ENCODE assay signal across 8 cellular contexts in genomic region chr7:133081605-133082389, GRCh38. TPM values are rescaled to one million over a fixed set of nuclear protein-coding genes. Genes with fewer than 3 reads are reported as not detected.
DNase-seq lines count a peak whose midpoint lies in the region; ATAC-seq, FAIRE-seq and TF ChIP-seq lines count a peak whose summit lies in the region.

TSS of gene CHCHD3 (minus strand) at chr7:133082090. CDS start at chr7:133081937, 153 bp downstream.

- POLR2A ChIA-PET in OCI-LY7 (lab: Charles Lee), result interaction anchor here (0.6 to 1.4 kb wide), 8 partner anchors 10 to 1155 kb away, joined by 3 to 5 read pairs (median 4); no protein-coding TSS in a partner anchor

- DNase-seq in D721Med (ENCODE audit: insufficient read length, low spot score), result peak; percentile 71
- DNase-seq in HuH-7.5 (ENCODE audit: low spot score), result peak; percentile 90
- peak; percentile 98 for DNase-seq in OCI-LY7 (ENCODE audit: low spot score)
- peak; percentile 94 for DNase-seq in activated T-cell treated with anti-CD3 and anti-CD28 coated beads for 1 hour (ENCODE audit: low read depth)
- DNase-seq in endothelial cell (ENCODE audit: low spot score), result peak; percentile 95
- DNase-seq in mesothelial cell of epicardium (ENCODE audit: low spot score in 2 of 2, unreplicated experiment in 2 of 2), result peak; percentile 90 to 95
- peak; percentile 94 to 95 for DNase-seq in stimulated activated CD8-positive, alpha-beta memory T cell treated with anti-CD3 and anti-CD28 coated beads, Interleukin-15, amount 100 ng/mL, for 48 hours (ENCODE audit: low read depth in 2 of 2)

- H3K27ac Mint-ChIP-seq in endothelial cell (ENCODE audit: unreplicated experiment) (peak within 1 kb of the TSS; percentile 94), mesothelial cell of epicardium (peak within 1 kb of the TSS; percentile 96)

- H3K4me1 Mint-ChIP-seq in endothelial cell (ENCODE audit: unreplicated experiment) (peaks cover 4% of the 10 kb centered on the region), mesothelial cell of epicardium (peaks cover 26% of the 10 kb centered on the region)

- peak within 1 kb of the TSS; percentile 94 for H3K4me2 ChIP-seq in OCI-LY7 (ENCODE audit: low read length)

- H3K4me3 ChIP-seq in OCI-LY7 (ENCODE audit: low read depth, low read length, poor library complexity, severe bottlenecking), result peak within 1 kb of the TSS; percentile 91

- intact Hi-C loops in OCI-LY7 (cut with micrococcal nuclease; ENCODE audit: unreplicated experiment), result loop anchor here (5.0 kb wide), 1 partner anchor 171 kb away; the partner anchor contains the start of gene EXOC4

- no peak for TF ChIP-seq CTCF in D721Med (IDR thresholded peaks at IDR 0.05; ENCODE audit: insufficient read depth, missing control alignments)
- TF ChIP-seq CTCF in OCI-LY7 (conservative IDR thresholded peaks at IDR 0.05; ENCODE audit: low read length), result no peak
- TF ChIP-seq CTCF in endothelial cell (IDR thresholded peaks at IDR 0.05; ENCODE audit: unreplicated experiment), result no peak
- TF ChIP-seq CTCF in mesothelial cell of epicardium (IDR thresholded peaks at IDR 0.05; ENCODE audit: unreplicated experiment), result no peak

- H3K79me2 ChIP-seq in OCI-LY7 (ENCODE audit: insufficient read depth, low read depth, low read length), result peaks cover 50% of the 10 kb centered on the region

- H2AFZ ChIP-seq in OCI-LY7 (ENCODE audit: low read length), result peak within 1 kb of the TSS; percentile 95

- H3K9me3 Mint-ChIP-seq in endothelial cell (ENCODE audit: unreplicated experiment) (no peaks in the 10 kb centered on the region), mesothelial cell of epicardium (no peaks in the 10 kb centered on the region)

- H4K20me1 ChIP-seq in OCI-LY7 (ENCODE audit: insufficient read depth, low read length), result peaks cover 23% of the 10 kb centered on the region

- CTCF ChIA-PET in OCI-LY7 (lab: Charles Lee; ENCODE audit: unreplicated experiment), result interaction anchor here (1.0 kb wide), 1 partner anchor 41 kb away, joined by 3 read pairs; no protein-coding TSS in a partner anchor

- peak within 1 kb of the TSS; percentile 43 for H3K27ac ChIP-seq in OCI-LY7 (ENCODE audit: low read depth, low read length, poor library complexity, severe bottlenecking)

- no peaks in the 10 kb centered on the region for H3K36me3 Mint-ChIP-seq in endothelial cell (ENCODE audit: low read depth, unreplicated experiment)
- H3K36me3 Mint-ChIP-seq in mesothelial cell of epicardium, result no peaks in the 10 kb centered on the region

- BruUV-seq in OCI-LY7 (replicated peaks; lab: Mats Ljungman, UMichigan), result no TSS peak

- peaks cover 30% of the 10 kb centered on the region for H3K36me3 ChIP-seq in OCI-LY7 (ENCODE audit: insufficient read depth, low read length)

- H3K27me3 Mint-ChIP-seq in endothelial cell (ENCODE audit: unreplicated experiment) (peaks cover 2% of the 10 kb centered on the region), mesothelial cell of epicardium (ENCODE audit: low read depth) (peaks cover 6% of the 10 kb centered on the region)

- H3K9me2 ChIP-seq in OCI-LY7 (ENCODE audit: insufficient read depth, low read length), result no peaks in the 10 kb centered on the region

- FAIRE-seq in D721Med (lab: Jason Lieb, UNC), result peak; percentile 11

- peak within 1 kb of the TSS; percentile 96 for H3K4me3 Mint-ChIP-seq in endothelial cell (ENCODE audit: unreplicated experiment)
- H3K4me3 Mint-ChIP-seq in mesothelial cell of epicardium, result peak within 1 kb of the TSS; percentile 94

- peak; percentile 99 for ATAC-seq in GM21526 (IDR thresholded peaks at IDR 0.05; ENCODE audit: low FRiP score, unreplicated experiment)

- H3K4me1 ChIP-seq in OCI-LY7 (ENCODE audit: insufficient read depth, low read length, poor library complexity, severe bottlenecking), result peaks cover 18% of the 10 kb centered on the region

- H3K9me3 ChIP-seq in OCI-LY7 (ENCODE audit: low read length), result no peaks in the 10 kb centered on the region

RNA-seq across cellular contexts. Expression of gene CHCHD3, which starts in this region (rescaled TPM):
- total RNA-seq in OCI-LY7 (2014; rRNA removed; shearing (Covaris generic)), result 83.8 and 141 TPM in 2 replicates
- 83.5 and 86.7 TPM in 2 replicates for total RNA-seq in OCI-LY7 (2022)
- total RNA-seq in endothelial cell (ENCODE audit: unreplicated experiment), result 55.6 TPM
- 50.5 to 54.3 TPM (median 52.1 TPM) in 3 replicates for total RNA-seq in mesothelial cell of epicardium

Comparison
In these comparisons a context has a peak if more than half of its experiments do, and no peak if none do; other contexts are left out.
1. Peak in every context shown above with its lines: DNase-seq, ATAC-seq, H3K4me3 ChIP-seq and H3K27ac ChIP-seq.